In genomic region chr20:51377132-51377531, GRCh38 we compare ENCODE assay signal across 24 cellular contexts.
DNase-seq lines count a peak whose midpoint lies in the region; ATAC-seq and TF ChIP-seq lines count a peak whose summit lies in the region.
"Had no signal": no experiment of that assay in that cellular context is flagged by ENCODE, and none has a peak within 500 bp of the region (broad histone marks: within the 10 kb centered on the region; RNA-seq: fewer than 3 reads in every experiment).

No MANE protein-coding gene starts in this region.

- H3K9me3 Mint-ChIP-seq in natural killer cell treated with Interleukin-12 subunit alpha and Interleukin-12 subunit beta and Interleukin-15 and Interleukin-18, amount 100 ng/mL, for 72 hours = no peaks in the 10 kb centered on the region
- no peaks in the 10 kb centered on the region for H3K9me3 Mint-ChIP-seq in natural killer cell
- H3K9me3 Mint-ChIP-seq: CD14-positive monocyte; CD4-positive, alpha-beta T cell; CD8-positive, alpha-beta memory T cell; GM23338; H9 had no signal

- H3K9me3 ChIP-seq in T-helper 17 cell (ENCODE audit: control insufficient read depth, low read length, poor library complexity, severe bottlenecking) (no peaks in the 10 kb centered on the region), spleen (no peaks in the 10 kb centered on the region)
- H3K9me3 ChIP-seq: A549, BE2C had no signal

- H3K4me3 ChIP-seq in spleen = no peak overlapping the region
- H3K4me3 ChIP-seq: A549; BLaER1 treated with 17β-estradiol and CSF1 and Interleukin-3, amounts not matched to agents 10 nM and 100 nM; GM12878; GM23338 had no signal

- no peaks in the 10 kb centered on the region for H3K36me3 ChIP-seq in spleen
- H3K36me3 ChIP-seq: BE2C; BLaER1 treated with 17β-estradiol and CSF1 and Interleukin-3, amounts not matched to agents 10 nM and 100 nM had no signal

- 93 to 96% (median 94%) methylated on average over 8 of the region's 8 CpGs for WGBS in spleen, 5 donors

- no peaks in the 10 kb centered on the region for H3K27me3 Mint-ChIP-seq in natural killer cell treated with Interleukin-12 subunit alpha and Interleukin-12 subunit beta and Interleukin-15 and Interleukin-18, amount 100 ng/mL, for 72 hours
- H3K27me3 Mint-ChIP-seq in natural killer cell (ENCODE audit: low read depth in 2 of 2) (no peaks in the 10 kb centered on the region), T-helper 17 cell (no peaks in the 10 kb centered on the region)
- H3K27me3 Mint-ChIP-seq: CD4-positive, alpha-beta T cell had no signal

- no peak overlapping the region for H3K4me3 Mint-ChIP-seq in natural killer cell treated with Interleukin-12 subunit alpha and Interleukin-12 subunit beta and Interleukin-15 and Interleukin-18, amount 100 ng/mL, for 72 hours
- H3K4me3 Mint-ChIP-seq in natural killer cell (no peak overlapping the region), T-helper 17 cell (no peak overlapping the region)
- H3K4me3 Mint-ChIP-seq: CD14-positive monocyte; CD4-positive, alpha-beta T cell; CD8-positive, alpha-beta memory T cell; GM23338; H9 had no signal

- no peak for TF ChIP-seq CTCF in natural killer cell (IDR thresholded peaks at IDR 0.05)
- TF ChIP-seq CTCF in spleen (IDR thresholded peaks at IDR 0.05 in 8 of 11, conservative IDR thresholded peaks at IDR 0.05 in 3 of 11) = no peak

- peaks cover 13% of the 10 kb centered on the region for H3K36me3 Mint-ChIP-seq in natural killer cell treated with Interleukin-12 subunit alpha and Interleukin-12 subunit beta and Interleukin-15 and Interleukin-18, amount 100 ng/mL, for 72 hours
- peaks cover 12% of the 10 kb centered on the region for H3K36me3 Mint-ChIP-seq in natural killer cell
- peaks cover 3% of the 10 kb centered on the region for H3K36me3 Mint-ChIP-seq in T-helper 17 cell (ENCODE audit: low read depth)
- H3K36me3 Mint-ChIP-seq: CD14-positive monocyte had no signal

- no peaks in the 10 kb centered on the region for H3K27me3 ChIP-seq in spleen (replicated peaks in 1 of 7)
- H3K27me3 ChIP-seq: BE2C; BLaER1 treated with 17β-estradiol and CSF1 and Interleukin-3, amounts not matched to agents 10 nM and 100 nM had no signal

- H3K4me1 ChIP-seq in spleen = peaks cover 0 to 25% (median 13%) of the 10 kb centered on the region in 6 donors

- ATAC-seq in natural killer cell treated with Interleukin-12 subunit alpha and Interleukin-12 subunit beta and Interleukin-15 and Interleukin-18, amount 100 ng/mL, for 72 hours = no peak
- ATAC-seq in natural killer cell = no peak
- no peak for ATAC-seq in T-helper 17 cell
- ATAC-seq: A549, GM12878, GM23338, HCT116 had no signal

- no peak overlapping the region for H3K27ac ChIP-seq in spleen
- H3K27ac ChIP-seq: BLaER1 treated with 17β-estradiol and CSF1 and Interleukin-3, amounts not matched to agents 10 nM and 100 nM had no signal

- peaks cover 40 to 56% of the 10 kb centered on the region in 2 donors for H3K4me1 Mint-ChIP-seq in natural killer cell treated with Interleukin-12 subunit alpha and Interleukin-12 subunit beta and Interleukin-15 and Interleukin-18, amount 100 ng/mL, for 72 hours (ENCODE audit: low read depth in 2 of 2)
- peaks cover 19 to 29% of the 10 kb centered on the region in 2 donors for H3K4me1 Mint-ChIP-seq in natural killer cell
- H3K4me1 Mint-ChIP-seq in T-helper 17 cell = peaks cover 20% of the 10 kb centered on the region
- H3K4me1 Mint-ChIP-seq: CD14-positive monocyte had no signal

- no peak for TF ChIP-seq POLR2A in spleen (IDR thresholded peaks at IDR 0.05)

- H3K27ac Mint-ChIP-seq in natural killer cell treated with Interleukin-12 subunit alpha and Interleukin-12 subunit beta and Interleukin-15 and Interleukin-18, amount 100 ng/mL, for 72 hours = peak overlapping the region; percentile 42 to 56
- H3K27ac Mint-ChIP-seq in natural killer cell = no peak overlapping the region
- H3K27ac Mint-ChIP-seq in T-helper 17 cell = peak overlapping the region; percentile 84
- H3K27ac Mint-ChIP-seq: CD14-positive monocyte; CD4-positive, alpha-beta T cell; GM23338 had no signal

- DNase-seq in natural killer cell treated with Interleukin-12 subunit alpha and Interleukin-12 subunit beta and Interleukin-15 and Interleukin-18, amount 100 ng/mL, for 72 hours (ENCODE audit: low spot score) = no peak
- DNase-seq in natural killer cell (no peak), T-helper 17 cell (no peak), spleen (peak; percentile 25), cerebellum (ENCODE audit: low spot score) (no peak), Kasumi-1 (lab: John Stamatoyannopoulos, UW) (no peak), NOMO-1 (lab: John Stamatoyannopoulos, UW; ENCODE audit: unreplicated experiment in 2 of 2) (no peak)
- DNase-seq: 8988T; ACHN; AML-193; BE2C; CD4-positive, alpha-beta T cell; CD8-positive, alpha-beta memory T cell; DMS 273 treated with DMSO at 0.1 percent for 48 hours; DMS79; EL; GDM1; H9 had no signal

- intact Hi-C loops in natural killer cell (cut with micrococcal nuclease) (no loop called here), spleen (cut with DNase I; ENCODE audit: low total_unique reads) (loop anchor here (10.0 kb wide), 1 partner anchor 248 kb away; no protein-coding TSS in a partner anchor)

Comparison
In these comparisons a context has a peak if more than half of its experiments do, and no peak if none do; other contexts are left out.
1. H3K27ac Mint-ChIP-seq: peak in natural killer cell treated with Interleukin-12 subunit alpha and Interleukin-12 subunit beta and Interleukin-15 and Interleukin-18, amount 100 ng/mL, for 72 hours (2 of 2) and T-helper 17 cell (single experiment); none in natural killer cell (0 of 2).